ENCODE assay signal across 23 cellular contexts in the genomic region with DNA sequence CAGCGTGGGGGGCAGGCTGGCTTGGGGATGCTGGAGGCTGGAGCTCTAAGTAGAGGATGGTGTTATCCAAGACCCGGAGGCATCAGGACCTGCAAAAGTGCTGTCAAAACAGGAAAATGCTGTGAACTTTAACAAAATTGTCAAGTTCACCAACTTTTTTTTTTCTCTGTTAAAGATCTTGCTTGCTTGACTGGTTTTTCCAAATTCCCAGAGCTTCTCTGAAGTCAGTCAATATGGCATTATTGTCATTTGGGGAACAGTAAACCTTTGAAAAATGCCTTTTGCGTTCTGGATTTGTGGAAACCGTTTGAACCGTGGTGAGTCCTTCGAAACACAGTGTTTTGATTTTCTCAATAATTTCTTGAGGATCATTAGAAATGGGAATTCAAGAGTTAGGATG.
A peak's percentile ranks its signal among the peaks of the same experiment; 100 is the strongest.
DNase-seq lines count a peak whose midpoint lies in the region; TF ChIP-seq lines count a peak whose summit lies in the region.
"Had no signal": no experiment of that assay in that cellular context is flagged by ENCODE, and none has a peak within 500 bp of the region (broad histone marks: within the 10 kb centered on the region; RNA-seq: fewer than 3 reads in every experiment).

No MANE protein-coding gene starts in this region.

- H3K79me2 ChIP-seq in trophoblast cell (ENCODE audit: control insufficient read depth, insufficient read depth, low read length, poor library complexity) = no peaks in the 10 kb centered on the region

- H3K4me1 Mint-ChIP-seq in CD14-positive monocyte = no peaks in the 10 kb centered on the region
- H3K4me1 Mint-ChIP-seq: B cell; CD4-positive, alpha-beta memory T cell; CD4-positive, CD25-positive, alpha-beta regulatory T cell; CD8-positive, alpha-beta memory T cell had no signal

- H2BK5ac ChIP-seq in trophoblast cell (ENCODE audit: low read depth, low read length, poor library complexity) = no peak overlapping the region

- H3K27ac Mint-ChIP-seq in CD14-positive monocyte = no peak overlapping the region
- H3K27ac Mint-ChIP-seq: B cell; CD4-positive, alpha-beta memory T cell; CD4-positive, CD25-positive, alpha-beta regulatory T cell; CD8-positive, alpha-beta memory T cell had no signal

- no peak overlapping the region for H2AFZ ChIP-seq in trophoblast cell (ENCODE audit: insufficient read depth, low read length, poor library complexity)

- TF ChIP-seq CTCF in CD14-positive monocyte (IDR thresholded peaks at IDR 0.05) = no peak

- H3K36me3 ChIP-seq in HUES6 (ENCODE audit: control insufficient read depth, insufficient read depth, low read length) (no peaks in the 10 kb centered on the region), trophoblast cell (ENCODE audit: control insufficient read depth in 1 of 2, insufficient read depth in 2 of 2, low read length in 2 of 2) (no peaks in the 10 kb centered on the region)
- H3K36me3 ChIP-seq: BLaER1 treated with 17β-estradiol and CSF1 and Interleukin-3, amounts not matched to agents 10 nM and 100 nM had no signal

- peaks cover 0 to 7% (median 0%) of the 10 kb centered on the region in 7 donors for H3K9me3 Mint-ChIP-seq in CD14-positive monocyte
- H3K9me3 Mint-ChIP-seq: CD4-positive, alpha-beta memory T cell; CD4-positive, CD25-positive, alpha-beta regulatory T cell; CD8-positive, alpha-beta memory T cell had no signal

- H4K12ac ChIP-seq in trophoblast cell (ENCODE audit: low read depth, low read length) = no peak overlapping the region

- H3K4me2 ChIP-seq in trophoblast cell (ENCODE audit: low read length) = no peak overlapping the region
- H3K4me2 ChIP-seq: A549; BLaER1 treated with 17β-estradiol and CSF1 and Interleukin-3, amounts not matched to agents 10 nM and 100 nM had no signal

- H3K4me1 ChIP-seq in HUES6 (ENCODE audit: control insufficient read depth, insufficient read depth, low read length) = peaks cover 20% of the 10 kb centered on the region
- H3K4me1 ChIP-seq in trophoblast cell (ENCODE audit: control insufficient read depth in 1 of 2, insufficient read depth in 2 of 2, low read length in 2 of 2) = peaks cover 0 to 2% of the 10 kb centered on the region in 2 experiments
- H3K4me1 ChIP-seq: A549 had no signal

- no peak overlapping the region for H2BK12ac ChIP-seq in trophoblast cell (ENCODE audit: low read length)

- no peak overlapping the region for H2BK120ac ChIP-seq in trophoblast cell (ENCODE audit: insufficient read depth, low read length, poor library complexity)

- H3K27ac ChIP-seq in HUES6 (ENCODE audit: low read depth, low read length) (no peak overlapping the region), trophoblast cell (ENCODE audit: low read depth, low read length) (no peak overlapping the region)
- H3K27ac ChIP-seq: 22Rv1; A549; BLaER1 treated with 17β-estradiol and CSF1 and Interleukin-3, amounts not matched to agents 10 nM and 100 nM; C4-2B had no signal

- H4K91ac ChIP-seq in trophoblast cell (ENCODE audit: low read depth, low read length) = no peak overlapping the region

- H3K18ac ChIP-seq in trophoblast cell (ENCODE audit: low read length) = no peak overlapping the region

- H3K9ac ChIP-seq in HUES6 (ENCODE audit: low read length) (no peak overlapping the region), trophoblast cell (ENCODE audit: low read length) (no peak overlapping the region)
- H3K9ac ChIP-seq: BLaER1 treated with 17β-estradiol and CSF1 and Interleukin-3, amounts not matched to agents 10 nM and 100 nM had no signal

- peak; percentile 58 to 70 for DNase-seq in trophoblast cell
- DNase-seq in CD14-positive monocyte (ENCODE audit: low spot score) = no peak
- no peak for DNase-seq in SW 1271 (lab: John Stamatoyannopoulos, UW)
- DNase-seq: AML-193; CD4-positive, alpha-beta memory T cell; CD4-positive, CD25-positive, alpha-beta regulatory T cell; CD8-positive, alpha-beta memory T cell; COR-L47; DMS 273 treated with DMSO at 0.1 percent for 48 hours; DMS153; DMS53; DMS79; DND-41; EL; GDM1 had no signal

- intact Hi-C loops in CD14-positive monocyte (cut with micrococcal nuclease) = no loop called here

- H3K4ac ChIP-seq in trophoblast cell (ENCODE audit: low read depth, low read length) = no peak overlapping the region

- H3K4me3 Mint-ChIP-seq in CD14-positive monocyte = no peak overlapping the region
- H3K4me3 Mint-ChIP-seq: B cell; CD4-positive, alpha-beta memory T cell; CD4-positive, CD25-positive, alpha-beta regulatory T cell; CD8-positive, alpha-beta memory T cell had no signal

- no peak overlapping the region for H2AK5ac ChIP-seq in trophoblast cell (ENCODE audit: low read length)

- no peaks in the 10 kb centered on the region for H3K79me1 ChIP-seq in trophoblast cell (ENCODE audit: low read length)

- H3K23ac ChIP-seq in trophoblast cell (ENCODE audit: low read length) = no peak overlapping the region

- WGBS in trophoblast cell (ENCODE audit: extremely low coverage, insufficient coverage, insufficient read length) = no CpG with 5 or more reads among the region's 6 CpGs

- H3K9me3 ChIP-seq in HUES6 (ENCODE audit: control insufficient read depth, insufficient read depth, low read depth, low read length) (no peaks in the 10 kb centered on the region), trophoblast cell (ENCODE audit: insufficient read depth, low read depth, low read length) (no peaks in the 10 kb centered on the region)
- H3K9me3 ChIP-seq: A549; BLaER1 treated with 17β-estradiol and CSF1 and Interleukin-3, amounts not matched to agents 10 nM and 100 nM had no signal

- H3K14ac ChIP-seq in trophoblast cell (ENCODE audit: low read length) = no peak overlapping the region

- no peak overlapping the region for H4K8ac ChIP-seq in trophoblast cell (ENCODE audit: low read depth, low read length)

- peak overlapping the region; percentile 47; the same call in 1 of the 2 replicates for H3K4me3 ChIP-seq in HUES6 (ENCODE audit: low read depth, low read length)
- H3K4me3 ChIP-seq in trophoblast cell (ENCODE audit: low read depth, low read length) = no peak overlapping the region
- H3K4me3 ChIP-seq: A549; BLaER1 treated with 17β-estradiol and CSF1 and Interleukin-3, amounts not matched to agents 10 nM and 100 nM; GM12878 had no signal

- H3K27me3 ChIP-seq in HUES6 (ENCODE audit: control insufficient read depth, insufficient read depth, low read length) (no peaks in the 10 kb centered on the region; the same call in 1 of the 2 replicates), trophoblast cell (ENCODE audit: insufficient read depth, low read length) (no peaks in the 10 kb centered on the region)

- H3K27me3 Mint-ChIP-seq in CD14-positive monocyte (ENCODE audit: low read depth in 3 of 3) = peaks cover 10 to 23% (median 21%) of the 10 kb centered on the region in 3 donors

- no peaks in the 10 kb centered on the region for H3K36me3 Mint-ChIP-seq in CD14-positive monocyte
- H3K36me3 Mint-ChIP-seq: CD4-positive, alpha-beta memory T cell; CD4-positive, CD25-positive, alpha-beta regulatory T cell; CD8-positive, alpha-beta memory T cell had no signal

TF ChIP-seq in PFSK-1, 5 proteins besides CTCF, POLR2A, EP300 and RAD21:
- TF ChIP-seq POLR2AphosphoS5 (IDR thresholded peaks at IDR 0.05; ENCODE audit: low read depth, low read length) (peak; percentile 14; the same call in 1 of the 2 replicates), SIN3A (IDR thresholded peaks at IDR 0.05; ENCODE audit: borderline replicate concordance, insufficient read depth, low read length) (no peak; the same call in 1 of the 2 replicates)

Comparison
In these comparisons a context has a peak if more than half of its experiments do, and no peak if none do; other contexts are left out.
1. DNase-seq: peak in trophoblast cell (2 of 2); none in CD14-positive monocyte (single experiment) and SW 1271 (0 of 2).